1 cellular context compared by ENCODE assay signal in the genomic region with DNA sequence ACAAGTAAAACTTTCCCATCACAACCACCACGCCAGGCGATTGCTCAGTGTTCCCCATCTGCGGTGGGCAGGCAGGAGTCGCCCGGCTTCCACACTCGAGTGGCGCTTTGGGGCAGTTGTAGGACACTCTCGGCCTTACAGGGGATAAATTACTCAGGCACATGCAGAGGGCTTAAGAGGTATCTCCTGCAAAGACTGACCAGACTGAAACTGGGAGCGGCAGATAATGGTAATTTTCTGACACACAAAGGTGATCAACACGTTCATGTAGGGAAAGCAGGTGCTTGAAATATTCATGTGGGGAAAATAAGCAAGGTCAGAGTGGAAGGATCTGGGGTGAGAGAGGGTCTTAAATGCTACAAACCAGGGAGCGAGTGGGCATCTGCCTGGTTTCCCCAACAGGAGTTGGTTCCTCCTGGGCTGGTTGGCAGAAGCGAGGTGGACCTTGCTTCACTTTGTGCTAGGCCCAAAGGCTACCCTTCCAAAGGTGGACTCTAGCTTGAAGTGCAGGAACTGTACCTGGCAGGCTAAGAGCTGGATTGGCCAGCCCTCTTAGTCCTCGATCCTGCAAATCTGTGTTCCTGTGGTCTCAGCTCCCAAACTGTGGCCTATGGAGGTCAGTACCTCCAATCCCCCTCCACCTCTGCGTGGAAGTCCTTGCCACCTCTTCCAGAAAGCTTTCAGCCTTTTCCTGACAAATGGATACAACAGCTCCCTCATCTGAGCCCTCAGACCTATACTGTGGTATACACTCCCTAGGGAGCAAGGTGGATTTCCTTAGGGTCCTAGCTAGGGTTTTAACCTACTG.
A peak's percentile ranks its signal among the peaks of the same experiment; 100 is the strongest.
TF ChIP-seq lines count a peak whose summit lies in the region.

No MANE protein-coding gene starts in this region.

TF ChIP-seq in K562, 482 proteins besides CTCF, POLR2A, EP300 and RAD21 (continued from another document):
- peak; percentile 1 for TF ChIP-seq RBM22 (IDR thresholded peaks at IDR 0.05; ENCODE audit: low read depth, low read length, poor library complexity, severe bottlenecking)
